Comparison of ENCODE assay signal across 7 cellular contexts in the genomic region with DNA sequence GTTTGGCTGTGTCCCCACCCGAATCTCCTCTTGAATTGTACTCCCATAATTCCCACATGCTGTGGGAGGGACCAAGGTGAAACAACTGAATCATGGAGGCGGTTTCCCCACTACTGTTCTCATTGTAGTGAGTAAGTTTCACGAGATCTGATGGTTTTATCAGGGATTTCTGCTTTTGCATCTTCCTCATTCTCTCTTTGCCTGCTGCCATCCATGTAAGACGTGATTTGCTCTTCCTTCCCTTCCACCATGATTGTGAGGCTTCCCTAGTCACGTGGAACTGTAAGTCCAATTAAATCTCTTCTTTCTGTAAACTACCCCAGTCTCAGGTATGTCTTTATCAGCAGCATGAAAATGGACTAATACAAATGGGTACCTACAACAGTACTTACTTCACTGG.
"Had no signal": no experiment of that assay in that cellular context is flagged by ENCODE, and none has a peak within 500 bp of the region (broad histone marks: within the 10 kb centered on the region; RNA-seq: fewer than 3 reads in every experiment).

No MANE protein-coding gene starts in this region.

- H3K4me2 ChIP-seq: KMS-11 had no signal

- H3K9me3 Mint-ChIP-seq: IgD-negative memory B cell had no signal

- H3K27ac ChIP-seq: HL-60, KMS-11 had no signal

- DNase-seq: IMR-90, KBM-7, KG1 had no signal

- H3K27me3 Mint-ChIP-seq: IgD-negative memory B cell had no signal

- H3K4me3 Mint-ChIP-seq: IgD-negative memory B cell had no signal

- FAIRE-seq: HTR-8/SVneo had no signal

- H3K9ac ChIP-seq: KMS-11 had no signal
